In the genomic region with DNA sequence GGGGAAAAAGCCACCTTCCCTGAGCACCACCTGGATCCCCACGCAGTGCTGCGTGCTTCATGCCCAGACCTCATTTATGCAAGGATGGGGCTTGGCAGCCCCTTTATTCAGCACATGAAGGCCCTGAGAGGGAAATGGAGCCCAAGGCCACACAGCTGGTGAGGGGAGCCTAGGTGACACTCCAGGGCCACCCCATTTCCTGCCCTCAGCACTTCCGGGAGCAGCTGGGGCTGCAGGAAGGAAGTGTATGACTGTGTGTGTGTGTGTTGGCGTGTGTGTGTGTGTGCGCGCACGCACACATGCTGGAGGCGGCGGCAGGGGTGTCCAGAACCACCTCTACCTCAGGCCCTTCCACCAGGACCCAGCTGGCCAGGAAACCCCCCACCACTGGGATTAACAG, we compare ENCODE assay signal across 8 cellular contexts. TPM values are rescaled to one million over a fixed set of nuclear protein-coding genes. Genes with fewer than 3 reads are reported as not detected.
DNase-seq lines count a peak whose midpoint lies in the region; ATAC-seq and TF ChIP-seq lines count a peak whose summit lies in the region.
"Not testable (repeated sequence)": the region's sequence is repeated elsewhere in the genome, so short reads cannot be mapped to it uniquely, and the experiment has no call there.

No MANE protein-coding gene starts in this region.

- TF ChIP-seq POLR2A in gastroesophageal sphincter (IDR thresholded peaks at IDR 0.05), result not testable (repeated sequence)

- peak overlapping the region in 2 of 4 donors; percentile 31 to 63 for H3K27ac ChIP-seq in gastroesophageal sphincter
- H3K27ac ChIP-seq in skin epidermis, result peak overlapping the region in 16 of 21 experiments; percentile 18 to 82 (median 48)

- not testable (repeated sequence) for H3K27me3 ChIP-seq in gastroesophageal sphincter

- in situ Hi-C loops in GM13977 (cut with MboI; ENCODE audit: low pct_unique_long_range_greater_than_20kb, low sequenced_read_pairs, unreplicated experiment), result not testable (repeated sequence)

- DNase-seq in GM13977 (ENCODE audit: low spot score), result peak; percentile 70
- peak; percentile 45 for DNase-seq in T-helper 22 cell (ENCODE audit: low read depth)
- DNase-seq in activated T-helper 1 cell treated with Interleukin-2 at 50 U/mL for 16 hours (ENCODE audit: low read depth), result peak; percentile 71
- peak; percentile 65 for DNase-seq in stimulated activated naive CD4-positive, alpha-beta T cell treated with Interleukin-2 at 50 U/mL for 16 hours (lab: John Stamatoyannopoulos, UW)

- peaks cover 2 to 44% (median 15%) of the 10 kb centered on the region in 3 donors for H3K4me1 ChIP-seq in gastroesophageal sphincter

- not testable (repeated sequence) for H3K36me3 ChIP-seq in gastroesophageal sphincter

- ATAC-seq in GM21526 (IDR thresholded peaks at IDR 0.05; ENCODE audit: low FRiP score, unreplicated experiment) (peak; percentile 57), HG03521 (IDR thresholded peaks at IDR 0.05; ENCODE audit: unreplicated experiment) (peak; percentile 35), gastroesophageal sphincter (peak; percentile 9)

- not testable (repeated sequence) for H3K4me3 ChIP-seq in gastroesophageal sphincter, skin epidermis

- 17% methylated on average over 1 of the region's 9 CpGs; no CpG with 5 or more reads in 1 of the 2 donors for WGBS in gastroesophageal sphincter (ENCODE audit: low coverage in 1 of 2), 2 donors

- not testable (repeated sequence) for TF ChIP-seq CTCF in GM13977 (IDR thresholded peaks at IDR 0.05; ENCODE audit: extremely low read depth, insufficient read depth, missing control alignments); gastroesophageal sphincter (IDR thresholded peaks at IDR 0.05)

- not testable (repeated sequence) for TF ChIP-seq EP300 in gastroesophageal sphincter (IDR thresholded peaks at IDR 0.05)

- not testable (repeated sequence) for H3K9me3 ChIP-seq in gastroesophageal sphincter

RNA-seq across cellular contexts. Expression of a gene that starts 49.8 kb away (rescaled TPM):
- total RNA-seq in gastroesophageal sphincter, result 1 to 10 TPM; 2.6 to 9.7 (median 4.4) TPM
